Comparison of ENCODE assay signal across 19 cellular contexts in the genomic region with DNA sequence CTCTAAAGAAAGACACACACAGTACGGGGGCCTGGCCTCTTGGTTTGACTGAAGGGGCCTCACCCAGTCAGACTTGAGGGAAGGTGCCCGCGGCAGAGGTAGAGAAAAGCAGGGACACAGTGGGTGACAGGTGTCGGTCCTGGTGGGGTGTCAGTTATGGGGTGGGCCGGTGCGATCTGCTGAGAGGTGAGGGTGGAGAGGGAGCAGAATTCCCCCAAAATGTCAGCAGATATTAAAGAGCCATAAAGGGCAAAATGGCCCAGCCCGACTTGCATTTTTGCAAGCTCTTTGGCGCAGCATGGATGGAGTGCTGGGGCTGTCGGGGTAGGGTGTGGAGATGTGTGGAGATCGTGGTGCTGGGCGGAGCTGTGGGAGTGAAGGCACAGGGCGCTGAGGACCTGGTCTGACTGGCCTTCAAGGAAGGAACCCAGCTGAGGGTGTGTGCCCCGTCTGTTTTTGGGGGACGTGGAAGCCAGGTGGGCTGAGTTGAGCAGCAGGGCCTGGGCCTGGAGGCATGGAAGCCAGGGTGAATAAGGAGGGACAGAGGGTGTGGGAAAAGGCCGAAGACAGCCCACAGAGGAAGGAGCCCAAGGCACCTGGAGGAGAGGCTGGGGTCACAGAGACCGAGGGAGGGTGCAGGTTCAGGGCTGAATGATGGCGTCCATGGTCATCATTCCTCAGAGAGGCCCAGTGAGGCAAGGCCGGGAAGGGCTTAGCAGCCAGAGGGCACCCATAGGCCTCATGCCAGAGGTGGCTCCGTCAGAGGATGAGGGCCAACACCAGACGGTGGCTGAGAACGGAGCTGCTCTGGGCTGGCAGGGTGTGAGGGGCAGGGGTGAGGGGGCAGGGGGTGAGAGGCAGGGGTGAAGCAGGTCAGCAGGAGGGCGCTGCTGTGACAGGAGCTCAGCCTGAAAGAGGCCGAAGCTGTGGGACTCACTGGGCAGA. TPM values are rescaled to one million over a fixed set of nuclear protein-coding genes. Genes with fewer than 3 reads are reported as not detected.
A peak's percentile ranks its signal among the peaks of the same experiment; 100 is the strongest.
DNase-seq lines count a peak whose midpoint lies in the region; ATAC-seq, FAIRE-seq and TF ChIP-seq lines count a peak whose summit lies in the region.
"Had no signal": no experiment of that assay in that cellular context is flagged by ENCODE, and none has a peak within 500 bp of the region (broad histone marks: within the 10 kb centered on the region; RNA-seq: fewer than 3 reads in every experiment).

No MANE protein-coding gene starts in this region.

- H3K4me1 ChIP-seq in astrocyte (ENCODE audit: insufficient read depth, low read length) (peaks cover 3% of the 10 kb centered on the region), tibial artery (no peaks in the 10 kb centered on the region)
- H3K4me1 ChIP-seq in naive thymus-derived CD4-positive, alpha-beta T cell (ENCODE audit: control insufficient read depth in 2 of 2, insufficient read depth in 2 of 2, low read length in 2 of 2), result no peaks in the 10 kb centered on the region

- H3K36me3 ChIP-seq in astrocyte (ENCODE audit: insufficient read depth, low read length), result peaks cover 12% of the 10 kb centered on the region
- H3K36me3 ChIP-seq in naive thymus-derived CD4-positive, alpha-beta T cell (ENCODE audit: control insufficient read depth in 2 of 3, insufficient read depth in 3 of 3, low read length in 3 of 3), result peaks cover 20 to 91% (median 29%) of the 10 kb centered on the region in 3 experiments
- H3K36me3 ChIP-seq in tibial artery, result peaks cover 12 to 63% (median 42%) of the 10 kb centered on the region in 3 donors

- CTCF ChIA-PET in naive thymus-derived CD4-positive, alpha-beta T cell (lab: Charles Lee), result no interaction called here

- H3K9me3 ChIP-seq in astrocyte (ENCODE audit: insufficient read depth, low read depth, low read length) (no peaks in the 10 kb centered on the region), tibial artery (no peaks in the 10 kb centered on the region)
- no peaks in the 10 kb centered on the region for H3K9me3 ChIP-seq in naive thymus-derived CD4-positive, alpha-beta T cell (ENCODE audit: control insufficient read depth in 2 of 3, low read length in 3 of 3)
- H3K9me3 ChIP-seq: thoracic aorta had no signal

- no peak overlapping the region for H3K27ac ChIP-seq in astrocyte (ENCODE audit: low read depth, low read length)
- no peak overlapping the region for H3K27ac ChIP-seq in naive thymus-derived CD4-positive, alpha-beta T cell (ENCODE audit: low read depth, low read length)
- H3K27ac ChIP-seq in tibial artery, result no peak overlapping the region
- H3K27ac ChIP-seq: thoracic aorta had no signal

- no peaks in the 10 kb centered on the region for H3K79me2 ChIP-seq in astrocyte (ENCODE audit: insufficient read depth, low read length)

- POLR2A ChIA-PET in naive thymus-derived CD4-positive, alpha-beta T cell (lab: Charles Lee), result no interaction called here

- no peak for FAIRE-seq in astrocyte (lab: Jason Lieb, UNC)

- peaks cover 11% of the 10 kb centered on the region for H3K36me3 Mint-ChIP-seq in astrocyte (ENCODE audit: low read depth, unreplicated experiment)
- peaks cover 3 to 41% (median 10%) of the 10 kb centered on the region in 5 donors for H3K36me3 Mint-ChIP-seq in naive thymus-derived CD4-positive, alpha-beta T cell

- no peak overlapping the region for H3K9ac ChIP-seq in astrocyte (ENCODE audit: low read length)

- H2AFZ ChIP-seq in astrocyte (ENCODE audit: low read depth, low read length), result no peak overlapping the region

- DNase-seq in Right ventricle myocardium superior, result no peak
- no peak for DNase-seq in cardiac septum (ENCODE audit: low spot score)
- no peak for DNase-seq in astrocyte (ENCODE audit: low read depth)
- DNase-seq in naive thymus-derived CD4-positive, alpha-beta T cell, result no peak
- no peak for DNase-seq in HuH-7.5 (ENCODE audit: low spot score)
- no peak for DNase-seq in tibial artery
- DNase-seq: amygdala, DMS79 treated with DMSO at 0.1 percent for 48 hours, MV-4-11, NCI-H82, nucleus accumbens, SHP77, T1000 had no signal

- H3K27ac Mint-ChIP-seq in astrocyte (ENCODE audit: unreplicated experiment), result no peak overlapping the region
- H3K27ac Mint-ChIP-seq in naive thymus-derived CD4-positive, alpha-beta T cell, result peak overlapping the region; percentile 42 to 91 (median 62)
- H3K27ac Mint-ChIP-seq: dendritic cell treated with granulocyte-macrophage colony-stimulating factor and Interleukin-4, amounts not matched to agents 40 ng/mL and 50 ng/mL, for 4 days had no signal

- no peak for TF ChIP-seq CTCF in astrocyte (IDR thresholded peaks at IDR 0.05; ENCODE audit: insufficient read depth, low read depth, low read length)
- no peak for TF ChIP-seq CTCF in tibial artery (IDR thresholded peaks at IDR 0.05)

- intact Hi-C loops in Right ventricle myocardium superior (cut with DNase I), result no loop called here
- intact Hi-C loops in cardiac septum (cut with DNase I), result no loop called here
- intact Hi-C loops in naive thymus-derived CD4-positive, alpha-beta T cell (cut with micrococcal nuclease), result no loop called here
- intact Hi-C loops in tibial artery (cut with DNase I; ENCODE audit: low total_unique reads), result no loop called here

- H3K4me3 ChIP-seq in astrocyte (ENCODE audit: insufficient read depth, low read depth, low read length) (no peak overlapping the region), tibial artery (no peak overlapping the region)
- H3K4me3 ChIP-seq in naive thymus-derived CD4-positive, alpha-beta T cell (ENCODE audit: low read length), result no peak overlapping the region
- H3K4me3 ChIP-seq: lung, thoracic aorta had no signal

- peaks cover 3% of the 10 kb centered on the region for H4K20me1 ChIP-seq in astrocyte (ENCODE audit: insufficient read depth, low read length)

- no peaks in the 10 kb centered on the region for H3K27me3 Mint-ChIP-seq in astrocyte (ENCODE audit: low read depth, unreplicated experiment)
- no peaks in the 10 kb centered on the region for H3K27me3 Mint-ChIP-seq in naive thymus-derived CD4-positive, alpha-beta T cell
- H3K27me3 Mint-ChIP-seq: B cell; dendritic cell treated with granulocyte-macrophage colony-stimulating factor and Interleukin-4, amounts not matched to agents 40 ng/mL and 50 ng/mL, for 4 days had no signal

- H3K4me1 Mint-ChIP-seq in astrocyte (ENCODE audit: low read depth, unreplicated experiment), result peaks cover 2% of the 10 kb centered on the region
- H3K4me1 Mint-ChIP-seq in naive thymus-derived CD4-positive, alpha-beta T cell, result peaks cover 0 to 9% (median 3%) of the 10 kb centered on the region in 7 donors

- no peaks in the 10 kb centered on the region for H3K27me3 ChIP-seq in astrocyte (ENCODE audit: insufficient read depth, low read length)
- H3K27me3 ChIP-seq in naive thymus-derived CD4-positive, alpha-beta T cell (ENCODE audit: control insufficient read depth in 2 of 2, insufficient read depth in 2 of 2, low read length in 2 of 2), result no peaks in the 10 kb centered on the region
- no peaks in the 10 kb centered on the region for H3K27me3 ChIP-seq in tibial artery

- peak overlapping the region; percentile 35 for H3K4me3 Mint-ChIP-seq in astrocyte (ENCODE audit: unreplicated experiment)
- peak overlapping the region in 1 of 10 donors; percentile 32 for H3K4me3 Mint-ChIP-seq in naive thymus-derived CD4-positive, alpha-beta T cell
- H3K4me3 Mint-ChIP-seq: B cell; dendritic cell treated with granulocyte-macrophage colony-stimulating factor and Interleukin-4, amounts not matched to agents 40 ng/mL and 50 ng/mL, for 4 days had no signal

- H3K9me3 Mint-ChIP-seq in astrocyte (ENCODE audit: unreplicated experiment), result no peaks in the 10 kb centered on the region
- H3K9me3 Mint-ChIP-seq in naive thymus-derived CD4-positive, alpha-beta T cell, result no peaks in the 10 kb centered on the region
- H3K9me3 Mint-ChIP-seq: dendritic cell treated with granulocyte-macrophage colony-stimulating factor and Interleukin-4, amounts not matched to agents 40 ng/mL and 50 ng/mL, for 4 days had no signal

- ATAC-seq in Right ventricle myocardium superior (ENCODE audit: poor library complexity) (peak; percentile 70), GM21360 (IDR thresholded peaks at IDR 0.05; ENCODE audit: unreplicated experiment) (no peak), HG03520 (IDR thresholded peaks at IDR 0.05; ENCODE audit: unreplicated experiment) (no peak)
- ATAC-seq in naive thymus-derived CD4-positive, alpha-beta T cell, result peak; percentile 24

- no peak overlapping the region for H3K4me2 ChIP-seq in astrocyte (ENCODE audit: low read length)

RNA-seq across cellular contexts. Expression of gene DYNC1H1, which starts 48.2 kb away (rescaled TPM):
- total RNA-seq in Right ventricle myocardium superior (384 TPM), cardiac septum (575 TPM), astrocyte (561 and 591 TPM in 2 replicates)
- total RNA-seq in naive thymus-derived CD4-positive, alpha-beta T cell, result 100 to 1,000 TPM; 252 to 310 (median 273) TPM
- 10 to 100 TPM; 28.9 to 39.8 TPM for polyA plus RNA-seq in naive thymus-derived CD4-positive, alpha-beta T cell

Comparison
In these comparisons a context has a peak if more than half of its experiments do, and no peak if none do; other contexts are left out.
1. ATAC-seq: peak in Right ventricle myocardium superior (single experiment) and naive thymus-derived CD4-positive, alpha-beta T cell (single experiment); none in GM21360 (single experiment) and HG03520 (single experiment).